ENCODE assay signal across 8 cellular contexts in the genomic region with DNA sequence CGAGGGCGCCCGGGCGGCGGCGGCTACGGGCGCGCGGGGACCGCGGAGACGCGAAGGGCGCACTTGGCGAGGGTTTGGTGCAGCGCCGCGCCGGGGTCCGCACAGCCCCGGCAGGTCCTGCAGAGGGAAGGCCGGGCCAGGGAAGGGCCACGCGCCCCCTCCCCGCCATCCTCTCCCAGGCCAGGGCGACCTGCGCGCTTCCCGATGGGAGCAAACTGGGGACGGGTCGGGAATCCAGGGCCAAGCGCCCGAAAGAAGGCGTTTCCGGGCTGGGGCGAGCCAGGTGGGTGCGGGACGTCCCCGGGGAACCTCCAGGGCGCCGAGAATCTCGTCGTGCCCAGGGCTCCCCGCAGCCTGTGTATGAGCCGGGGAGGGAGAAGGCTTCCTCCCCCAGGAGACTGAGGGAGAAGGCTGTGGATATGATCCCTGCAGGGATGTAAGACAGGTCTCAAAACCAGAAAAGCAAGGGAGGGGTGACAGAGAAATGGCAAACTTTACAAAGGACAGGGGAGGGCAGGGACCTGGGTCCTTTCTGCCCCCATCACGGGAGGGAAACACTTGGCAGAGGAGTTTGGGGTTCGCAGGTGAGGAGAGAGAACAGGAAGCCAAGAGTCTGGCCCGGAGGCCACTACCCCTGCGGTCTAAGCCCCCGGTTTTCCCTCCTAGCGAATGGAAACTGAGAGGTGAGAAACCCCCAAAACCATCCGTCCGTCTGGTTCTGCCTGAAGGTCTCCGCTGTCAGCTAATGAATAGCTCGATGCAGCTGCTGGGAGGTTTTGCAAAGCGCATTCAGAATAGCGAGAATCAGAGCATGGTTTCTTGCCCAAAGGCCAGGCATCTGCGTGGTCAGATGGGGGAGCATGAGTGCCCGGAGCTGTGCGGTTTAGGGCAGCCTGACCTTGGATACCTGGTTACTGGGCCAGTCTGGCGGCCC. TPM values are rescaled to one million over a fixed set of nuclear protein-coding genes. Genes with fewer than 3 reads are reported as not detected.
DNase-seq lines count a peak whose midpoint lies in the region; ATAC-seq and TF ChIP-seq lines count a peak whose summit lies in the region.

No MANE protein-coding gene starts in this region.

- H3K27me3 ChIP-seq in ovary (no peaks in the 10 kb centered on the region), HAP-1 (ENCODE audit: low read depth) (peaks cover 27% of the 10 kb centered on the region)

- peak; percentile 58 for DNase-seq in GM03348 (ENCODE audit: low spot score)
- no peak for DNase-seq in effector memory CD8-positive, alpha-beta T cell
- no peak for DNase-seq in ovary
- no peak for DNase-seq in HAP-1 (ENCODE audit: low spot score in 2 of 2)
- DNase-seq in COR-L47 (lab: John Stamatoyannopoulos, UW): no peak
- no peak for DNase-seq in KBM-7

- peaks cover 2% of the 10 kb centered on the region for H3K36me3 Mint-ChIP-seq in effector memory CD8-positive, alpha-beta T cell (ENCODE audit: insufficient read depth)

- H3K9me3 ChIP-seq in ovary (no peaks in the 10 kb centered on the region), HAP-1 (no peaks in the 10 kb centered on the region)

- H3K36me3 ChIP-seq in ovary: no peaks in the 10 kb centered on the region
- no peaks in the 10 kb centered on the region for H3K36me3 ChIP-seq in HAP-1 (replicated peaks)

- H3K4me3 ChIP-seq in ovary (peak overlapping the region; percentile 26), HAP-1 (no peak overlapping the region)

- ATAC-seq in GM19463 (IDR thresholded peaks at IDR 0.05; ENCODE audit: unreplicated experiment): peak; percentile 74
- peak; percentile 63 for ATAC-seq in HG03469 (IDR thresholded peaks at IDR 0.05; ENCODE audit: unreplicated experiment)
- peak; percentile 42 for ATAC-seq in effector memory CD8-positive, alpha-beta T cell (replicated peaks)

- H3K27ac Mint-ChIP-seq in effector memory CD8-positive, alpha-beta T cell: no peak overlapping the region

- no peak for TF ChIP-seq EP300 in ovary (IDR thresholded peaks at IDR 0.05)

- H3K4me3 Mint-ChIP-seq in effector memory CD8-positive, alpha-beta T cell: peak overlapping the region; percentile 23 to 54

- no peak overlapping the region for H3K27ac ChIP-seq in ovary

- WGBS in ovary, 3 donors: 2 to 5% (median 2%) methylated on average over 40 to 62 of the region's 62 CpGs

- in situ Hi-C loops in HAP-1 (cut with MboI; ENCODE audit: low sequenced_read_pairs): no loop called here
- in situ Hi-C loops in KBM-7 (cut with MboI; ENCODE audit: low pct_unique_long_range_greater_than_20kb, low sequenced_read_pairs): no loop called here

- H3K27me3 Mint-ChIP-seq in effector memory CD8-positive, alpha-beta T cell: peaks cover 37 to 68% of the 10 kb centered on the region in 2 donors

- peaks cover 9% of the 10 kb centered on the region for H3K4me1 ChIP-seq in ovary (ENCODE audit: insufficient read depth)
- no peaks in the 10 kb centered on the region for H3K4me1 ChIP-seq in HAP-1

- no peak for TF ChIP-seq POLR2A in ovary (IDR thresholded peaks at IDR 0.05)

- peaks cover 8 to 14% of the 10 kb centered on the region in 2 donors for H3K4me1 Mint-ChIP-seq in effector memory CD8-positive, alpha-beta T cell (ENCODE audit: low read depth in 2 of 2)

- H3K9me3 Mint-ChIP-seq in effector memory CD8-positive, alpha-beta T cell: no peaks in the 10 kb centered on the region

- no peak for TF ChIP-seq CTCF in ovary (IDR thresholded peaks at IDR 0.05)

- intact Hi-C loops in ovary (cut with DNase I): loop anchor here in 2 of 4 donors (10.0 kb wide), 1 partner anchor 234 kb away; no protein-coding TSS in a partner anchor

RNA-seq across cellular contexts. Expression of a gene that starts 0.7 kb away (rescaled TPM):
- total RNA-seq in ovary: 1 to 10 TPM in 2 of 7 donors, under 1 TPM in 4, not detected in 1; 0.24 to 2.6 (median 0.93) TPM
- polyA plus RNA-seq in ovary: under 1 TPM; 0.15 to 0.45 TPM

RNA-seq across cellular contexts. Expression of a gene that starts 56.9 kb away (rescaled TPM):
- total RNA-seq in ovary: 10 to 100 TPM in 6 of 7 donors, 1 to 10 TPM in 1; 7.7 to 34.4 (median 22.7) TPM
- 10 to 100 TPM in 1 of 2 donors, 1 to 10 TPM in 1; 5.6 to 21.0 TPM for polyA plus RNA-seq in ovary
